16 cellular contexts compared by ENCODE assay signal in the genomic region with DNA sequence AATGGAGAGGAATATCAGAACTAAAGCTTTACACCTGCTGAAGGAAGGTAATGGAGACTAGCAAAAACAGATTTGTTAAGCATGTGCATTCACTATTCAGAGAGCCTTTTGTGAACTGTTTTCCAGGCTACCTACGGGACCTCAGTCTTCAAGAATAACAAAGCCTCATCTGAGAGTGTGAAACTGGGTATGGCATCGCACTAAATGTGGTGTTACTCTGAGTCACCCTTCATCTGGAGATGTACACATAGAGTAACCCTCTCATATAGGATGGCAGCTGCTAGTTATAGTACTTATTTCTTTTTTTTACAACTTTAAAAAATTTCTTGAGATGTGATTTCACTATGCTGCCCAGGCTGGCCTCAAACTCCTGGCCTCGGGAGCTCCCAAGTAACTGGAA.
"Had no signal": no experiment of that assay in that cellular context is flagged by ENCODE, and none has a peak within 500 bp of the region (broad histone marks: within the 10 kb centered on the region; RNA-seq: fewer than 3 reads in every experiment).

No MANE protein-coding gene starts in this region.

- H3K36me3 Mint-ChIP-seq: activated naive CD8-positive, alpha-beta T cell treated with anti-CD3 and anti-CD28 coated beads for 36 hours had no signal

- H3K4me1 Mint-ChIP-seq: activated naive CD8-positive, alpha-beta T cell treated with anti-CD3 and anti-CD28 coated beads for 36 hours had no signal

- H3K27me3 Mint-ChIP-seq: activated naive CD8-positive, alpha-beta T cell treated with anti-CD3 and anti-CD28 coated beads for 36 hours; activated T-cell treated with anti-CD3 and anti-CD28 coated beads, Interleukin-2, amount 50 U/mL, for 24 hours had no signal

- H3K27me3 ChIP-seq: breast epithelium, heart left ventricle, right lobe of liver, suprapubic skin, upper lobe of right lung had no signal

- H3K4me3 Mint-ChIP-seq: activated naive CD8-positive, alpha-beta T cell treated with anti-CD3 and anti-CD28 coated beads for 36 hours; activated T-cell treated with anti-CD3 and anti-CD28 coated beads, Interleukin-2, amount 50 U/mL, for 24 hours; nephron; T-helper 2 cell treated with Interferon-gamma antibody and Interleukin-4, amounts not matched to agents 5 μg/mL and 100 μg/mL, for 36 hours had no signal

- H3K4me1 ChIP-seq: breast epithelium, right lobe of liver, upper lobe of right lung had no signal

- H3K36me3 ChIP-seq: breast epithelium, heart left ventricle, left ventricle myocardium inferior, right lobe of liver, suprapubic skin, upper lobe of right lung had no signal

- DNase-seq: activated effector memory CD4-positive, alpha-beta T cell treated with Interleukin-2 at 50 U/mL for 16 hours; activated naive CD8-positive, alpha-beta T cell treated with anti-CD3 and anti-CD28 coated beads for 36 hours; activated T-cell treated with anti-CD3 and anti-CD28 coated beads, Interleukin-2, amount 50 U/mL, for 24 hours; effector CD4-positive, alpha-beta T cell; heart left ventricle; left ventricle myocardium inferior; mesenchymal stem cell; psoas muscle; right lobe of liver; stimulated activated CD4-positive, alpha-beta T cell treated with anti-CD3 and anti-CD28 coated beads, Interleukin-1b, Interleukin-23, amount 100 ng/mL, for 48 hours; stimulated activated naive CD4-positive, alpha-beta T cell; upper lobe of right lung had no signal

- H3K9me3 Mint-ChIP-seq: activated naive CD8-positive, alpha-beta T cell treated with anti-CD3 and anti-CD28 coated beads for 36 hours had no signal

- H3K9me3 ChIP-seq: right lobe of liver, suprapubic skin had no signal

- H3K27ac ChIP-seq: breast epithelium, heart left ventricle, left ventricle myocardium inferior, psoas muscle, right lobe of liver, suprapubic skin, upper lobe of right lung had no signal

- H3K4me3 ChIP-seq: breast epithelium, heart left ventricle, left ventricle myocardium inferior, psoas muscle, right lobe of liver, suprapubic skin, upper lobe of right lung had no signal

- H3K27ac Mint-ChIP-seq: activated naive CD8-positive, alpha-beta T cell treated with anti-CD3 and anti-CD28 coated beads for 36 hours; activated T-cell treated with anti-CD3 and anti-CD28 coated beads, Interleukin-2, amount 50 U/mL, for 24 hours; T-helper 2 cell treated with Interferon-gamma antibody and Interleukin-4, amounts not matched to agents 5 μg/mL and 100 μg/mL, for 36 hours had no signal
